Comparison of ENCODE assay signal across 11 cellular contexts in the genomic region with DNA sequence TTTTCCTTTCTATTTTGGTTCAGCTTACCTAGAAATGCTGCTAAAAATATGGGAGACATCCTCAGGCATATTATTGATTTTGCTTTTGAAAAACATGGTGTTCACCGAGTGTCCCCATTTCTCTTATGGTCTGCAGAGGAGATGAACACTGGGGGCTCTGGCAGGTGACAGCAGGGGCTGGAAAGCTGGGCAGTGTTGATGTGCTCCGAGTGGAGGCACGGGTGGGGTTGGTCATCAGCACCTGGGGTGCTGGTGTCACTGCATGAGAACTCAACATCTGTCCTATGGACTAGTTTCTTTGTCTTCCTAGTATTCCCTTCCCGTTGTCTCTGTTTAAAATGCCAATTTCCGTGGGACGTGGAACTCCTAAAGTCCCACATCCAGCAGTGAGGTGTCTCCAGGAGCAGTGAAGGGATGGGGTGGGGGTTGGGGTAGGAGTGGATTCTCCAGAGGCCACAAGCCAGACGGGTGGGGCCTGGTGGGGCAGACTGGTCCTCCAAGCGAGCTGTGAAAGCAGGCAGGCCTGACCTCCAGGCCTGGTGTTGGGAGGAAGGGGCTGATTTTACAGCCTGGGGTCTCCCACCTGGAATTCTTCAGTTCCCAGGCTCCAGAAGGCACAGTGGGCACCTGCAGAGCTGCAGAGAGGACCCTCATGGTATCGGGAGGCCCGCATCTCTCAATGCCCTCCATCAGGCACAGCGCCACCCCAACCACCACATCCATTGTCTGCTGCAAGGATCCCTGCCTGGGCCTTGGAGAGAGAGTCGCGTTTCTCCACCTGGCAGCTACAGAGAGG. TPM values are rescaled to one million over a fixed set of nuclear protein-coding genes. Genes with fewer than 3 reads are reported as not detected.
A peak's percentile ranks its signal among the peaks of the same experiment; 100 is the strongest.
DNase-seq lines count a peak whose midpoint lies in the region; TF ChIP-seq lines count a peak whose summit lies in the region.
"Had no signal": no experiment of that assay in that cellular context is flagged by ENCODE, and none has a peak within 500 bp of the region (broad histone marks: within the 10 kb centered on the region; RNA-seq: fewer than 3 reads in every experiment).

No MANE protein-coding gene starts in this region.

- H3K23ac ChIP-seq in mesenchymal stem cell (ENCODE audit: low read length in 2 of 2): no peak overlapping the region

- 92% methylated on average over 12 of the region's 13 CpGs for WGBS in mesenchymal stem cell
- 75 to 83% methylated on average over 9 to 13 of the region's 13 CpGs for WGBS in testis, 2 donors

- no peak overlapping the region for H2BK120ac ChIP-seq in mesenchymal stem cell (ENCODE audit: low read depth, low read length)

- no peak overlapping the region for H2AK5ac ChIP-seq in mesenchymal stem cell (ENCODE audit: low read length, severe bottlenecking)

- TF ChIP-seq POLR2A in testis (IDR thresholded peaks at IDR 0.05): no peak

- in situ Hi-C loops in ACHN (cut with HindIII; ENCODE audit: low pct_ligation_motif_present, low pct_unique_long_range_greater_than_20kb, low sequenced_read_pairs): no loop called here

- H3K27me3 Mint-ChIP-seq in activated T-cell treated with anti-CD3 and anti-CD28 coated beads, Interleukin-2, amount 50 U/mL, for 24 hours: no peaks in the 10 kb centered on the region
- no peaks in the 10 kb centered on the region for H3K27me3 Mint-ChIP-seq in activated naive CD8-positive, alpha-beta T cell treated with anti-CD3 and anti-CD28 coated beads for 36 hours

- H2BK5ac ChIP-seq in mesenchymal stem cell (ENCODE audit: low read depth, low read length, poor library complexity, severe bottlenecking): no peak overlapping the region

- peaks cover 43% of the 10 kb centered on the region for H3K4me1 Mint-ChIP-seq in activated T-cell treated with anti-CD3 and anti-CD28 coated beads, Interleukin-2, amount 50 U/mL, for 24 hours (ENCODE audit: low read depth)
- H3K4me1 Mint-ChIP-seq in activated naive CD8-positive, alpha-beta T cell treated with anti-CD3 and anti-CD28 coated beads for 36 hours: peaks cover 56% of the 10 kb centered on the region

- H3K9me3 ChIP-seq in mesenchymal stem cell (ENCODE audit: control insufficient read depth, low read length): no peaks in the 10 kb centered on the region
- no peaks in the 10 kb centered on the region for H3K9me3 ChIP-seq in testis
- H3K9me3 ChIP-seq: BE2C had no signal

- no peak overlapping the region for H2BK15ac ChIP-seq in mesenchymal stem cell (ENCODE audit: low read depth, poor library complexity, severe bottlenecking)

- peak overlapping the region; percentile 72 for H4K8ac ChIP-seq in mesenchymal stem cell (ENCODE audit: low read length)

- peak overlapping the region in 1 of 2 experiments; percentile 16 for H3K4ac ChIP-seq in mesenchymal stem cell (ENCODE audit: low read depth in 1 of 2, low read length in 2 of 2)

- no peak for DNase-seq in activated T-cell treated with anti-CD3 and anti-CD28 coated beads, Interleukin-2, amount 50 U/mL, for 24 hours
- DNase-seq in activated T-cell treated with anti-CD3 and anti-CD28 coated beads, Interleukin-2, amount 50 U/mL, for 48 hours: no peak
- no peak for DNase-seq in activated naive CD8-positive, alpha-beta T cell treated with anti-CD3 and anti-CD28 coated beads for 36 hours
- DNase-seq in mesenchymal stem cell (no peak), testis (no peak), ACHN (no peak), epidermal melanocyte (ENCODE audit: insufficient read length, low spot score) (no peak)
- DNase-seq in effector CD4-positive, alpha-beta T cell: no peak
- DNase-seq: BE2C, NCI-H1436 treated with DMSO at 0.1 percent for 48 hours, T-helper 9 cell had no signal

- H3K27me3 ChIP-seq in mesenchymal stem cell (ENCODE audit: control insufficient read depth in 1 of 2, insufficient read depth in 1 of 2, low read length in 2 of 2) (no peaks in the 10 kb centered on the region), testis (no peaks in the 10 kb centered on the region)
- H3K27me3 ChIP-seq: BE2C had no signal

- intact Hi-C loops in testis (cut with DNase I; ENCODE audit: low total_unique reads): no loop called here

- H3K18ac ChIP-seq in mesenchymal stem cell (ENCODE audit: low read depth in 1 of 2, low read length in 2 of 2): no peak overlapping the region

- H3K79me1 ChIP-seq in mesenchymal stem cell (replicated peaks; ENCODE audit: low read length, poor library complexity, severe bottlenecking): peaks cover 5% of the 10 kb centered on the region

- peak overlapping the region in 1 of 2 experiments; percentile 59 for H2BK12ac ChIP-seq in mesenchymal stem cell (ENCODE audit: low read length in 2 of 2)

- H3K4me2 ChIP-seq in mesenchymal stem cell (ENCODE audit: low read length, poor library complexity, severe bottlenecking): no peak overlapping the region

- peak overlapping the region; percentile 88 for H3K4me3 Mint-ChIP-seq in activated T-cell treated with anti-CD3 and anti-CD28 coated beads, Interleukin-2, amount 50 U/mL, for 24 hours
- H3K4me3 Mint-ChIP-seq in activated naive CD8-positive, alpha-beta T cell treated with anti-CD3 and anti-CD28 coated beads for 36 hours: peak overlapping the region; percentile 84

- peaks cover under 1 to 15% of the 10 kb centered on the region in 2 experiments for H3K36me3 ChIP-seq in mesenchymal stem cell (ENCODE audit: control insufficient read depth in 1 of 2, insufficient read depth in 2 of 2, low read depth in 1 of 2, low read length in 2 of 2)
- H3K36me3 ChIP-seq in testis (ENCODE audit: low read depth, missing control alignments): no peaks in the 10 kb centered on the region
- H3K36me3 ChIP-seq: BE2C had no signal

- peaks cover 14% of the 10 kb centered on the region for H3K36me3 Mint-ChIP-seq in activated T-cell treated with anti-CD3 and anti-CD28 coated beads, Interleukin-2, amount 50 U/mL, for 24 hours (ENCODE audit: low read depth)
- peaks cover 3% of the 10 kb centered on the region for H3K36me3 Mint-ChIP-seq in activated naive CD8-positive, alpha-beta T cell treated with anti-CD3 and anti-CD28 coated beads for 36 hours

- peaks cover 45% of the 10 kb centered on the region for H3K4me1 ChIP-seq in mesenchymal stem cell (ENCODE audit: control insufficient read depth, insufficient read depth, low read depth, low read length)
- peaks cover 36% of the 10 kb centered on the region for H3K4me1 ChIP-seq in testis

- no peak overlapping the region for H3K27ac ChIP-seq in mesenchymal stem cell (ENCODE audit: low read length, poor library complexity, severe bottlenecking)
- H3K27ac ChIP-seq in testis: peak overlapping the region; percentile 96

- H4K91ac ChIP-seq in mesenchymal stem cell (ENCODE audit: low read length): no peak overlapping the region

- peak overlapping the region; percentile 94 for H3K9ac ChIP-seq in mesenchymal stem cell (ENCODE audit: low read length)

- no peak overlapping the region for H2AFZ ChIP-seq in mesenchymal stem cell (ENCODE audit: low read depth, low read length)

- TF ChIP-seq CTCF in testis (IDR thresholded peaks at IDR 0.05): no peak

- peak overlapping the region in 1 of 2 experiments; percentile 9 for H3K14ac ChIP-seq in mesenchymal stem cell (ENCODE audit: low read length in 2 of 2)

- H3K4me3 ChIP-seq in mesenchymal stem cell (ENCODE audit: insufficient read depth in 1 of 2, low read depth in 1 of 2, low read length in 2 of 2) (peak overlapping the region in 1 of 2 experiments; percentile 87), testis (no peak overlapping the region)

- H3K9me3 Mint-ChIP-seq in activated T-cell treated with anti-CD3 and anti-CD28 coated beads, Interleukin-2, amount 50 U/mL, for 24 hours: no peaks in the 10 kb centered on the region
- H3K9me3 Mint-ChIP-seq in activated naive CD8-positive, alpha-beta T cell treated with anti-CD3 and anti-CD28 coated beads for 36 hours: no peaks in the 10 kb centered on the region

- peak overlapping the region; percentile 87 for H3K27ac Mint-ChIP-seq in activated T-cell treated with anti-CD3 and anti-CD28 coated beads, Interleukin-2, amount 50 U/mL, for 24 hours
- H3K27ac Mint-ChIP-seq in activated naive CD8-positive, alpha-beta T cell treated with anti-CD3 and anti-CD28 coated beads for 36 hours: peak overlapping the region; percentile 87

RNA-seq across cellular contexts. Expression of gene ZNF775, which starts 24.4 kb away (rescaled TPM):
- 1 to 10 TPM; 3.7 to 4.0 TPM for total RNA-seq in activated naive CD8-positive, alpha-beta T cell treated with anti-CD3 and anti-CD28 coated beads for 36 hours
- polyA plus RNA-seq in mesenchymal stem cell (2013, experiment 1 of 2): 5.1 TPM
- polyA plus RNA-seq in mesenchymal stem cell (2013, experiment 2 of 2): 4.8 TPM
- total RNA-seq in testis: 10 to 100 TPM; 11.0 to 14.1 TPM
- polyA plus RNA-seq in testis (ENCODE audit: insufficient read depth, low read depth, low replicate concordance): 5.2 TPM

RNA-seq across cellular contexts. Expression of gene REPIN1, which starts 35.0 kb away (rescaled TPM):
- total RNA-seq in activated naive CD8-positive, alpha-beta T cell treated with anti-CD3 and anti-CD28 coated beads for 36 hours: 10 to 100 TPM; 54.7 to 55.1 TPM
- polyA plus RNA-seq in mesenchymal stem cell (2013, experiment 1 of 2): 68.4 TPM
- 69.3 TPM for polyA plus RNA-seq in mesenchymal stem cell (2013, experiment 2 of 2)
- total RNA-seq in testis: 10 to 100 TPM; 59.1 to 73.9 TPM
- 45.4 TPM for polyA plus RNA-seq in testis (ENCODE audit: insufficient read depth, low read depth, low replicate concordance)

RNA-seq across cellular contexts. Expression of gene GIMAP8, which starts 46.9 kb away (rescaled TPM):
- total RNA-seq in activated naive CD8-positive, alpha-beta T cell treated with anti-CD3 and anti-CD28 coated beads for 36 hours: 10 to 100 TPM; 11.1 to 11.9 TPM
- not detected for polyA plus RNA-seq in mesenchymal stem cell (2013, experiment 1 of 2)
- not detected for polyA plus RNA-seq in mesenchymal stem cell (2013, experiment 2 of 2)
- 1 to 10 TPM; 3.8 TPM for total RNA-seq in testis
- polyA plus RNA-seq in testis (ENCODE audit: insufficient read depth, low read depth, low replicate concordance): 6.8 TPM
